In genomic region chr2:226333388-226333787, GRCh38 we compare ENCODE assay signal across 27 cellular contexts.
"Had no signal": no experiment of that assay in that cellular context is flagged by ENCODE, and none has a peak within 500 bp of the region (broad histone marks: within the 10 kb centered on the region; RNA-seq: fewer than 3 reads in every experiment).

No MANE protein-coding gene starts in this region.

- H3K27ac ChIP-seq: adrenal gland, body of pancreas, epithelial cell of prostate, esophagus squamous epithelium, heart right ventricle, parathyroid adenoma, psoas muscle, sigmoid colon, stomach, tibial artery had no signal

- H3K27ac Mint-ChIP-seq: activated CD4-positive, alpha-beta T cell treated with anti-CD3 and anti-CD28 coated beads for 36 hours; activated naive CD4-positive, alpha-beta T cell treated with anti-CD3 and anti-CD28 coated beads for 36 hours; activated naive CD8-positive, alpha-beta T cell treated with anti-CD3 and anti-CD28 coated beads for 36 hours; activated T-helper 1 cell treated with anti-CD3 and anti-CD28 coated beads, Interleukin-12 subunit alpha, Interleukin-12 subunit beta, Interleukin-2, Interleukin-4 antibody, amounts not matched to agents 30 ng/mL and 10 ng/mL and 1 ng/mL, durations not matched to agents 14 hours and 24 hours and 36 hours; mesothelial cell of epicardium; naive B cell; stimulated activated naive B cell treated with anti-CD40 and anti-IgM and Interleukin-4, amounts not matched to agents 10 μg/mL and 1 μg/mL and 100 μg/mL, for 72 hours had no signal

- H3K27me3 Mint-ChIP-seq: activated CD4-positive, alpha-beta T cell treated with anti-CD3 and anti-CD28 coated beads for 36 hours; activated naive CD8-positive, alpha-beta T cell treated with anti-CD3 and anti-CD28 coated beads for 36 hours; naive B cell; stimulated activated naive B cell treated with anti-CD40 and anti-IgM and Interleukin-4, amounts not matched to agents 10 μg/mL and 1 μg/mL and 100 μg/mL, for 72 hours had no signal

- H3K4me3 ChIP-seq: adrenal gland, body of pancreas, esophagus squamous epithelium, heart right ventricle, psoas muscle, sigmoid colon, stomach, tibial artery had no signal

- ATAC-seq: activated CD4-positive, alpha-beta T cell treated with anti-CD3 and anti-CD28 coated beads for 36 hours; body of pancreas; heart right ventricle; psoas muscle; stimulated activated naive B cell treated with anti-CD40 and anti-IgM and Interleukin-4, amounts not matched to agents 10 μg/mL and 1 μg/mL and 100 μg/mL, for 72 hours had no signal

- H3K36me3 Mint-ChIP-seq: activated naive CD8-positive, alpha-beta T cell treated with anti-CD3 and anti-CD28 coated beads for 36 hours; mesothelial cell of epicardium; naive B cell; stimulated activated naive B cell treated with anti-CD40 and anti-IgM and Interleukin-4, amounts not matched to agents 10 μg/mL and 1 μg/mL and 100 μg/mL, for 72 hours had no signal

- H3K4me3 Mint-ChIP-seq: activated CD4-positive, alpha-beta T cell treated with anti-CD3 and anti-CD28 coated beads for 36 hours; activated naive CD4-positive, alpha-beta T cell treated with anti-CD3 and anti-CD28 coated beads for 36 hours; activated naive CD8-positive, alpha-beta T cell treated with anti-CD3 and anti-CD28 coated beads for 36 hours; activated T-helper 1 cell treated with anti-CD3 and anti-CD28 coated beads, Interleukin-12 subunit alpha, Interleukin-12 subunit beta, Interleukin-2, Interleukin-4 antibody, amounts not matched to agents 30 ng/mL and 10 ng/mL and 1 ng/mL, durations not matched to agents 14 hours and 24 hours and 36 hours; mesothelial cell of epicardium; naive B cell; stimulated activated naive B cell treated with anti-CD40 and anti-IgM and Interleukin-4, amounts not matched to agents 10 μg/mL and 1 μg/mL and 100 μg/mL, for 72 hours had no signal

- H3K9me3 ChIP-seq: adrenal gland, body of pancreas, esophagus squamous epithelium, heart right ventricle, psoas muscle, sigmoid colon, stomach, tibial artery had no signal

- H3K27me3 ChIP-seq: adrenal gland, body of pancreas, esophagus squamous epithelium, heart right ventricle, sigmoid colon, stomach, tibial artery had no signal

- H3K4me1 ChIP-seq: body of pancreas, esophagus squamous epithelium, parathyroid adenoma, psoas muscle, sigmoid colon, stomach, tibial artery had no signal

- DNase-seq: activated CD4-positive, alpha-beta T cell treated with anti-CD3 and anti-CD28 coated beads for 36 hours; activated CD4-positive, CD25-positive, alpha-beta regulatory T cell; activated CD8-positive, alpha-beta memory T cell treated with anti-CD3 and anti-CD28 coated beads for 24 hours; activated effector memory CD4-positive, alpha-beta T cell treated with anti-CD3 and anti-CD28 coated beads, Interleukin-2, amount 50 U/mL, for 16 hours; activated naive CD4-positive, alpha-beta T cell treated with anti-CD3 and anti-CD28 coated beads for 36 hours; activated naive CD8-positive, alpha-beta T cell treated with anti-CD3 and anti-CD28 coated beads for 36 hours; adrenal gland; aorta; body of pancreas; dermis blood vessel endothelial cell; effector CD4-positive, alpha-beta T cell; esophagus squamous epithelium; foreskin melanocyte; heart right ventricle; naive B cell; nucleus accumbens; psoas muscle; sigmoid colon; small intestine; stimulated activated CD4-positive, alpha-beta T cell treated with anti-CD3 and anti-CD28 coated beads, Interleukin-1b, Interleukin-23, amount 100 ng/mL, for 48 hours; stimulated activated naive B cell treated with anti-CD40 and anti-IgM and Interleukin-4, amounts not matched to agents 10 μg/mL and 1 μg/mL and 100 μg/mL, for 72 hours; stomach; tibial artery had no signal

- H3K9me3 Mint-ChIP-seq: activated naive CD4-positive, alpha-beta T cell treated with anti-CD3 and anti-CD28 coated beads for 36 hours; activated naive CD8-positive, alpha-beta T cell treated with anti-CD3 and anti-CD28 coated beads for 36 hours; activated T-helper 1 cell treated with anti-CD3 and anti-CD28 coated beads, Interleukin-12 subunit alpha, Interleukin-12 subunit beta, Interleukin-2, Interleukin-4 antibody, amounts not matched to agents 30 ng/mL and 10 ng/mL and 1 ng/mL, durations not matched to agents 14 hours and 24 hours and 36 hours; mesothelial cell of epicardium; stimulated activated naive B cell treated with anti-CD40 and anti-IgM and Interleukin-4, amounts not matched to agents 10 μg/mL and 1 μg/mL and 100 μg/mL, for 72 hours had no signal

- H3K4me1 Mint-ChIP-seq: activated CD4-positive, alpha-beta T cell treated with anti-CD3 and anti-CD28 coated beads for 36 hours; naive B cell; stimulated activated naive B cell treated with anti-CD40 and anti-IgM and Interleukin-4, amounts not matched to agents 10 μg/mL and 1 μg/mL and 100 μg/mL, for 72 hours had no signal

- H3K36me3 ChIP-seq: adrenal gland, esophagus squamous epithelium, heart right ventricle, sigmoid colon, stomach, tibial artery had no signal
